In genomic region chr5:1007681-1008450, GRCh38 we compare ENCODE assay signal across 11 cellular contexts. TPM values are rescaled to one million over a fixed set of nuclear protein-coding genes. Genes with fewer than 3 reads are reported as not detected.
A peak's percentile ranks its signal among the peaks of the same experiment; 100 is the strongest.
DNase-seq lines count a peak whose midpoint lies in the region; FAIRE-seq and TF ChIP-seq lines count a peak whose summit lies in the region.
"Had no signal": no experiment of that assay in that cellular context is flagged by ENCODE, and none has a peak within 500 bp of the region (broad histone marks: within the 10 kb centered on the region; RNA-seq: fewer than 3 reads in every experiment).

No MANE protein-coding gene starts in this region.

- 0 out of 2 replicates have a peak overlapping the region, but pooled peaks have one; percentile 31 for H2AFZ ChIP-seq in MM.1S (ENCODE audit: low read length)
- no peak overlapping the region for H2AFZ ChIP-seq in H1 (ENCODE audit: low read length)

- no peak for FAIRE-seq in H1 (lab: Jason Lieb, UNC)

- H3K4me3 ChIP-seq in MM.1S (ENCODE audit: low read length) (no peak overlapping the region), H1 (ENCODE audit: extremely low read depth in 1 of 4, insufficient read depth in 2 of 4, low read depth in 3 of 4, low read length in 4 of 4) (peak overlapping the region in 1 of 4 experiments; percentile 61; a peak in 1 of 8 replicates), ovary (no peak overlapping the region)
- no peak overlapping the region for H3K4me3 ChIP-seq in CD4-positive, alpha-beta memory T cell (ENCODE audit: low read length in 2 of 2)

- peaks cover 26 to 46% of the 10 kb centered on the region in 2 donors for H3K27me3 Mint-ChIP-seq in CD4-positive, alpha-beta memory T cell

- H3F3A ChIP-seq in MM.1S (ENCODE audit: insufficient read depth, low read length): peaks cover 4% of the 10 kb centered on the region

- no peak overlapping the region for H4K8ac ChIP-seq in H1 (ENCODE audit: extremely low read depth, insufficient read depth, low read length)

- TF ChIP-seq CTCF in MM.1S (IDR thresholded peaks at IDR 0.05; ENCODE audit: low read length) (no peak), H1 (IDR thresholded peaks at IDR 0.05; ENCODE audit: control extremely low read depth in 1 of 3, insufficient read depth in 1 of 3, low read depth in 1 of 3, low read length in 3 of 3) (no peak), ovary (IDR thresholded peaks at IDR 0.05) (no peak)

- peak overlapping the region in 4 of 8 donors; percentile 74 to 85 (median 76) for H3K4me3 Mint-ChIP-seq in CD4-positive, alpha-beta memory T cell

- H4K5ac ChIP-seq in H1 (ENCODE audit: insufficient read length, low read depth, low read length): no peak overlapping the region

- no peak overlapping the region for H3K4ac ChIP-seq in H1 (replicated peaks; ENCODE audit: insufficient read length, low read depth, low read length)

- peak overlapping the region in 1 of 7 donors; percentile 25 for H3K27ac Mint-ChIP-seq in CD4-positive, alpha-beta memory T cell

- H3K14ac ChIP-seq in H1 (ENCODE audit: insufficient read length): no peak overlapping the region

- H2AK5ac ChIP-seq in H1 (ENCODE audit: low read depth, low read length): no peak overlapping the region

- H2BK15ac ChIP-seq in H1 (ENCODE audit: low read length): 0 out of 2 replicates have a peak overlapping the region, but pooled peaks have one; percentile 46

- peak; percentile 53 for DNase-seq in DMS 273 (lab: John Stamatoyannopoulos, UW; ENCODE audit: unreplicated experiment)
- DNase-seq in DMS 273 treated with DMSO at 0.1 percent for 48 hours (lab: John Stamatoyannopoulos, UW): no peak
- DNase-seq in MM.1S: no peak
- peak in 1 of 2 experiments; percentile 44 for DNase-seq in H1 (ENCODE audit: low read depth in 1 of 2, low spot score in 2 of 2)
- DNase-seq in ovary: peak; percentile 6 to 34 (median 12)
- DNase-seq in NCI-H2196 (lab: John Stamatoyannopoulos, UW; ENCODE audit: unreplicated experiment): no peak
- no peak for DNase-seq in CD4-positive, alpha-beta memory T cell
- DNase-seq in ecto neural progenitor cell (ENCODE audit: low spot score): no peak
- DNase-seq: foreskin keratinocyte, NCI-H1694 had no signal

- H2BK120ac ChIP-seq in H1 (replicated peaks; ENCODE audit: low read depth, low read length): no peak overlapping the region

- 0 out of 2 replicates have a peak overlapping the region, but pooled peaks have one; percentile 32 for H2BK20ac ChIP-seq in H1 (ENCODE audit: low read length)

- TF ChIP-seq EP300 in H1 (IDR thresholded peaks at IDR 0.05; ENCODE audit: borderline replicate concordance in 1 of 2, low read depth in 2 of 2, low read length in 2 of 2): no peak
- no peak for TF ChIP-seq EP300 in ovary (IDR thresholded peaks at IDR 0.05)

- H3K36me3 Mint-ChIP-seq in CD4-positive, alpha-beta memory T cell: no peaks in the 10 kb centered on the region

- H3K4me2 ChIP-seq in MM.1S (ENCODE audit: low read depth, low read length) (peak overlapping the region; percentile 70), H1 (ENCODE audit: insufficient read depth in 1 of 2, low read depth in 2 of 2, low read length in 2 of 2) (peak overlapping the region in 1 of 2 experiments; percentile 62; a peak in 1 of 4 replicates)

- peaks cover 5% of the 10 kb centered on the region; the same call in 1 of the 2 replicates for H3K23me2 ChIP-seq in H1 (ENCODE audit: low read depth, low read length)

- TF ChIP-seq RAD21 in H1 (IDR thresholded peaks at IDR 0.05 in 1 of 2, conservative IDR thresholded peaks at IDR 0.05 in 1 of 2; ENCODE audit: low read depth in 2 of 2, low read length in 2 of 2): no peak

- peak overlapping the region; percentile 11 for H4K91ac ChIP-seq in H1 (replicated peaks; ENCODE audit: insufficient read length, low read length)

- H3K9me3 ChIP-seq in MM.1S (replicated peaks; ENCODE audit: insufficient read depth, low read length): no peaks in the 10 kb centered on the region
- H3K9me3 ChIP-seq in H1 (ENCODE audit: insufficient read depth in 2 of 2, low read depth in 1 of 2, low read length in 1 of 2): no peaks in the 10 kb centered on the region
- no peaks in the 10 kb centered on the region for H3K9me3 ChIP-seq in ovary
- no peaks in the 10 kb centered on the region for H3K9me3 ChIP-seq in CD4-positive, alpha-beta memory T cell (ENCODE audit: control insufficient read depth in 1 of 2, low read length in 2 of 2)

- H3K27ac ChIP-seq in MM.1S (ENCODE audit: low read length) (no peak overlapping the region), H1 (ENCODE audit: low read depth, low read length) (no peak overlapping the region), ovary (no peak overlapping the region)
- no peak overlapping the region for H3K27ac ChIP-seq in CD4-positive, alpha-beta memory T cell (ENCODE audit: low read depth, low read length)
- H3K27ac ChIP-seq: 22Rv1, foreskin keratinocyte had no signal

- peaks cover 38% of the 10 kb centered on the region for H3K79me2 ChIP-seq in MM.1S (ENCODE audit: low read length)
- H3K79me2 ChIP-seq in H1 (ENCODE audit: control insufficient read depth in 1 of 2, insufficient read depth in 2 of 2, low read length in 2 of 2): no peaks in the 10 kb centered on the region

- H3K9me2 ChIP-seq in MM.1S (replicated peaks; ENCODE audit: insufficient read depth, low read length): no peaks in the 10 kb centered on the region

- no peak overlapping the region for H3K56ac ChIP-seq in H1 (replicated peaks; ENCODE audit: insufficient read length, low read depth, low read length)

- H3K18ac ChIP-seq in H1 (ENCODE audit: extremely low read depth, low read length): no peak overlapping the region

- no peaks in the 10 kb centered on the region for H4K20me1 ChIP-seq in MM.1S (ENCODE audit: insufficient read depth, low read length)
- H4K20me1 ChIP-seq in H1 (replicated peaks in 1 of 2; ENCODE audit: control insufficient read depth in 1 of 2, insufficient read depth in 2 of 2, low read length in 2 of 2): peaks cover 0 to 4% of the 10 kb centered on the region in 2 experiments

- POLR2A ChIA-PET in H1 (lab: Charles Lee; ENCODE audit: partially characterized antibody): no interaction called here
- POLR2A ChIA-PET in CD4-positive, alpha-beta memory T cell (lab: Charles Lee; ENCODE audit: partially characterized antibody): interaction anchor here (0.9 kb wide), 1 partner anchor 133 kb away, joined by 3 read pairs; no protein-coding TSS in a partner anchor

- H3K9me3 Mint-ChIP-seq in CD4-positive, alpha-beta memory T cell: no peaks in the 10 kb centered on the region

- H3K27me3 ChIP-seq in MM.1S (replicated peaks; ENCODE audit: insufficient read depth, low read length) (peaks cover 20% of the 10 kb centered on the region), H1 (replicated peaks in 1 of 4; ENCODE audit: control insufficient read depth in 3 of 4, extremely low read depth in 1 of 4, insufficient read depth in 3 of 4, low read length in 3 of 4) (peaks cover 26 to 67% (median 60%) of the 10 kb centered on the region in 4 experiments), ovary (no peaks in the 10 kb centered on the region)
- peaks cover 29% of the 10 kb centered on the region for H3K27me3 ChIP-seq in CD4-positive, alpha-beta memory T cell (ENCODE audit: insufficient read depth, low read length)

- no peaks in the 10 kb centered on the region; the same call in 1 of the 2 replicates for H3K79me1 ChIP-seq in H1 (ENCODE audit: low read depth, low read length)

- CTCF ChIA-PET in H1 (lab: Charles Lee; ENCODE audit: partially characterized antibody): interaction anchor here (0.7 to 7.2 kb wide), 27 partner anchors 8 to 199 kb away, joined by 3 to 71 read pairs (median 6); no protein-coding TSS in a partner anchor
- CTCF ChIA-PET in CD4-positive, alpha-beta memory T cell (lab: Charles Lee; ENCODE audit: partially characterized antibody): interaction anchor here (4.4 kb wide), 1 partner anchor 133 kb away, joined by 17 read pairs; no protein-coding TSS in a partner anchor

- peaks cover 12 to 47% (median 26%) of the 10 kb centered on the region in 4 donors for H3K4me1 Mint-ChIP-seq in CD4-positive, alpha-beta memory T cell

- no peak for TF ChIP-seq POLR2A in H1 (IDR thresholded peaks at IDR 0.05; ENCODE audit: control extremely low read depth in 1 of 2, low read depth in 2 of 2, low read length in 2 of 2)
- no peak for TF ChIP-seq POLR2A in ovary (IDR thresholded peaks at IDR 0.05)

- WGBS in H1 (ENCODE audit: extremely low coverage in 1 of 2, insufficient coverage in 1 of 2, insufficient read length in 1 of 2, insufficient replicate concordance in 2 of 2, low coverage in 1 of 2, low lambda C conversion rate in 2 of 2, missing lambda C conversion rate in 1 of 2), 2 experiments: 90% methylated on average over 19 of the region's 23 CpGs; no CpG with 5 or more reads in 1 of the 2 experiments
- WGBS in ovary, 3 donors: 56 to 63% (median 60%) methylated on average over 23 of the region's 23 CpGs

- peaks cover 56% of the 10 kb centered on the region for H3K4me1 ChIP-seq in MM.1S (ENCODE audit: low read length)
- peaks cover 3 to 24% (median 7%) of the 10 kb centered on the region in 4 experiments; a peak in 6 of 7 replicates for H3K4me1 ChIP-seq in H1 (replicated peaks in 1 of 4; ENCODE audit: control insufficient read depth in 3 of 4, insufficient read depth in 4 of 4, low read length in 3 of 4)
- peaks cover 6% of the 10 kb centered on the region for H3K4me1 ChIP-seq in ovary (ENCODE audit: insufficient read depth)
- peaks cover 28% of the 10 kb centered on the region for H3K4me1 ChIP-seq in CD4-positive, alpha-beta memory T cell (ENCODE audit: insufficient read depth, low read length)
- H3K4me1 ChIP-seq: foreskin keratinocyte had no signal

- H2BK5ac ChIP-seq in H1 (ENCODE audit: low read depth, low read length): no peak overlapping the region

- peak overlapping the region; percentile 27; the same call in 1 of the 2 replicates for H2BK12ac ChIP-seq in H1 (ENCODE audit: low read depth, low read length)

- no peaks in the 10 kb centered on the region for H3K36me3 ChIP-seq in MM.1S (replicated peaks; ENCODE audit: insufficient read depth, low read length)
- no peaks in the 10 kb centered on the region; a peak in 1 of 8 replicates for H3K36me3 ChIP-seq in H1 (ENCODE audit: control insufficient read depth in 2 of 4, insufficient read depth in 4 of 4, low read length in 3 of 4)
- H3K36me3 ChIP-seq in ovary: no peaks in the 10 kb centered on the region
- no peaks in the 10 kb centered on the region for H3K36me3 ChIP-seq in CD4-positive, alpha-beta memory T cell (ENCODE audit: insufficient read depth, low read length)

- intact Hi-C loops in ovary (cut with DNase I): no loop called here
- intact Hi-C loops in CD4-positive, alpha-beta memory T cell (cut with micrococcal nuclease): loop anchor here (2.0 to 10.0 kb wide), 3 partner anchors 85 to 637 kb away; no protein-coding TSS in a partner anchor

- H3K9ac ChIP-seq in MM.1S (ENCODE audit: low read length) (no peak overlapping the region; the same call in 1 of the 2 replicates), H1 (replicated peaks in 1 of 4; ENCODE audit: extremely low read depth in 1 of 4, low read depth in 3 of 4, low read length in 3 of 4) (no peak overlapping the region)

- no peak overlapping the region for H3K23ac ChIP-seq in H1 (ENCODE audit: insufficient read length)

RNA-seq across cellular contexts. Expression of gene NKD2, which starts 0.7 kb away (rescaled TPM):
- 6.3 and 7.9 TPM in 2 replicates for total RNA-seq in H1 (2021; fragmentation: NEBNext Ultra II Directional; extraction: Animal tissue kit (Norgen Biotek cat#: 25700))
- polyA plus RNA-seq in H1 (2011; rRNA removed) (5.5 and 7.8 TPM in 2 replicates), ovary (under 1 TPM in 1 of 2 donors, not detected in 1; 0.80 TPM)
- polyA plus RNA-seq in H1 (2011; cell fraction: cytosol; rRNA removed): 6.4 TPM
- 32.5 TPM for polyA plus RNA-seq in H1 (2011; cell fraction: nucleus; rRNA removed)
- polyA plus RNA-seq in H1 (2012, experiment 1 of 2): 3.0 to 8.7 TPM (median 8.2 TPM) in 4 replicates
- polyA plus RNA-seq in H1 (2012, experiment 2 of 2): 3.8 TPM
- 6.7 TPM for polyA plus RNA-seq in H1 (2013, experiment 1 of 2)
- 5.7 TPM for polyA plus RNA-seq in H1 (2013, experiment 2 of 2)
- 1.2 and 1.3 TPM in 2 replicates for polyA minus RNA-seq in H1 (2011; rRNA and poly(A)+ RNA removed)
- 3.6 TPM for polyA minus RNA-seq in H1 (2011; cell fraction: cytosol; rRNA and poly(A)+ RNA removed)
- 4.4 TPM for polyA minus RNA-seq in H1 (2011; cell fraction: nucleus; rRNA and poly(A)+ RNA removed)
- 10 to 100 TPM in 1 of 7 donors, 1 to 10 TPM in 4, under 1 TPM in 2; 0.33 to 17.2 (median 1.5) TPM for total RNA-seq in ovary
- not detected for total RNA-seq in CD4-positive, alpha-beta memory T cell
- not detected for polyA plus RNA-seq in CD4-positive, alpha-beta memory T cell
- polyA plus RNA-seq: foreskin keratinocyte had no signal

Comparison
In these comparisons a context has a peak if more than half of its experiments do, and no peak if none do; other contexts are left out.
1. DNase-seq: peak in DMS 273 (single experiment) and ovary (5 of 5); none in DMS 273 treated with DMSO at 0.1 percent for 48 hours (single experiment), MM.1S (single experiment), NCI-H2196 (single experiment), CD4-positive, alpha-beta memory T cell (0 of 5) and ecto neural progenitor cell (single experiment).